In the genomic region with DNA sequence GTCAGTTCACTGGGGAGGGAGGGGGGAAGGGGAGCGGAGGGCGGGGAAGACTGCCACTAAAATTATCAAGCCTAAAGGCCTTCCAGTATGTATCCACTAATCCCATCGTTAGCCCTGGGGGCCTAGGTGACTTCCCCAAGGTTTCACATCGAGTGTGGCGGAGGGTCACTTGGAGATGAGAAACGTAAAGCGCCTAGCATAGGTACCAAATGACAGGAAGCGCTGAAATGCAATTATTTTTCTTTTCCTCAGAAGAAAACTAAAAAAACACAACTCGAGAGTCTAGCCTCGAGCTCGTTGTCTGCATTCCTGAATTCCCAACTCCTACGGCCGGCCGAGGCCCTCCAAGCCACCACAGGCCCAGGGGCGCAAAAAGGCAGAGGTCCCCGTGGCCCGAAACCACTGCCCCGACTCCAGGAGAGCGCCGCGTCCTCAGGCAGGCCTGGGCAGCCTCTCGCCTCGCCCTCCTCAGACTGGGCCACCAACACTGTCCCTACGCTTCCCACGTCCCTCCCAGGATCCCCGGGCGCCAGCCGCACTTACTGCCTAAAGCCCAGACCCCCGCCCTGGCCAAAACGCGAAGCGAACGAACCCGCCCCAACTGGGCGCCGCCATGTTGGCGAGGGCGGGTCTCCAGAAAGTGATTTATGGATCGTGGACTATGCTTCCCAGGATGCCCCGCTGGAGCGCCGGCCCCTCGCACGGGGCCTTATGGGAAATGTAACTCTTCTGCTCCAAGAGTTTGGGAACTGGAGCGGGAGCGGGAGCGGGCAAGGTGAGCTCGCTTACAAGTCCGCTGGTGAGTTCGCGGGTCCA, we compare ENCODE assay signal across 1 cellular context.
TF ChIP-seq lines count a peak whose summit lies in the region.

A gene with protein sequence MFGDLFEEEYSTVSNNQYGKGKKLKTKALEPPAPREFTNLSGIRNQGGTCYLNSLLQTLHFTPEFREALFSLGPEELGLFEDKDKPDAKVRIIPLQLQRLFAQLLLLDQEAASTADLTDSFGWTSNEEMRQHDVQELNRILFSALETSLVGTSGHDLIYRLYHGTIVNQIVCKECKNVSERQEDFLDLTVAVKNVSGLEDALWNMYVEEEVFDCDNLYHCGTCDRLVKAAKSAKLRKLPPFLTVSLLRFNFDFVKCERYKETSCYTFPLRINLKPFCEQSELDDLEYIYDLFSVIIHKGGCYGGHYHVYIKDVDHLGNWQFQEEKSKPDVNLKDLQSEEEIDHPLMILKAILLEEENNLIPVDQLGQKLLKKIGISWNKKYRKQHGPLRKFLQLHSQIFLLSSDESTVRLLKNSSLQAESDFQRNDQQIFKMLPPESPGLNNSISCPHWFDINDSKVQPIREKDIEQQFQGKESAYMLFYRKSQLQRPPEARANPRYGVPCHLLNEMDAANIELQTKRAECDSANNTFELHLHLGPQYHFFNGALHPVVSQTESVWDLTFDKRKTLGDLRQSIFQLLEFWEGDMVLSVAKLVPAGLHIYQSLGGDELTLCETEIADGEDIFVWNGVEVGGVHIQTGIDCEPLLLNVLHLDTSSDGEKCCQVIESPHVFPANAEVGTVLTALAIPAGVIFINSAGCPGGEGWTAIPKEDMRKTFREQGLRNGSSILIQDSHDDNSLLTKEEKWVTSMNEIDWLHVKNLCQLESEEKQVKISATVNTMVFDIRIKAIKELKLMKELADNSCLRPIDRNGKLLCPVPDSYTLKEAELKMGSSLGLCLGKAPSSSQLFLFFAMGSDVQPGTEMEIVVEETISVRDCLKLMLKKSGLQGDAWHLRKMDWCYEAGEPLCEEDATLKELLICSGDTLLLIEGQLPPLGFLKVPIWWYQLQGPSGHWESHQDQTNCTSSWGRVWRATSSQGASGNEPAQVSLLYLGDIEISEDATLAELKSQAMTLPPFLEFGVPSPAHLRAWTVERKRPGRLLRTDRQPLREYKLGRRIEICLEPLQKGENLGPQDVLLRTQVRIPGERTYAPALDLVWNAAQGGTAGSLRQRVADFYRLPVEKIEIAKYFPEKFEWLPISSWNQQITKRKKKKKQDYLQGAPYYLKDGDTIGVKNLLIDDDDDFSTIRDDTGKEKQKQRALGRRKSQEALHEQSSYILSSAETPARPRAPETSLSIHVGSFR (minus strand): TSS at position 642 of the 816 bp plus-strand sequence. CDS start 1,228 bp downstream, outside the sequence.

TF ChIP-seq in HepG2, 621 proteins besides CTCF, POLR2A, EP300 and RAD21 (continued from another document and continues in another):
- TF ChIP-seq ZNF503 (CRISPR knock-in tag; IDR thresholded peaks at IDR 0.05) (peak; percentile 61; the same call in 1 of the 2 replicates), ZNF274 (CRISPR knock-in tag; IDR thresholded peaks at IDR 0.05) (peak; percentile 98), SKIL (CRISPR knock-in tag; IDR thresholded peaks at IDR 0.05; ENCODE audit: borderline replicate concordance) (no peak), ZNF577 (CRISPR knock-in tag; IDR thresholded peaks at IDR 0.05; ENCODE audit: borderline replicate concordance, low read depth) (peak; percentile 43; the same call in 1 of the 2 replicates), ZMYM3 (CRISPR knock-in tag; IDR thresholded peaks at IDR 0.05) (0 out of 2 replicates have a peak, but pooled peaks have one; percentile 17), ZC3H4 (CRISPR knock-in tag; IDR thresholded peaks at IDR 0.05; ENCODE audit: borderline replicate concordance) (0 out of 2 replicates have a peak, but pooled peaks have one; percentile 73), RFX3 (CRISPR knock-in tag; IDR thresholded peaks at IDR 0.05) (no peak), ZNF605 (CRISPR knock-in tag; IDR thresholded peaks at IDR 0.05) (peak; percentile 93), ATF7-NPFF (CRISPR knock-in tag; IDR thresholded peaks at IDR 0.05; ENCODE audit: low read depth) (no peak; the same call in 1 of the 2 replicates), IRF2 (CRISPR knock-in tag; IDR thresholded peaks at IDR 0.05) (no peak; the same call in none of the 2 replicates), ZNF430 (CRISPR knock-in tag; IDR thresholded peaks at IDR 0.05) (peak; percentile 80; the same call in 1 of the 2 replicates), ZNF234 (CRISPR knock-in tag; conservative IDR thresholded peaks at IDR 0.05) (peak; percentile 86; the same call in 1 of the 2 replicates), ZNF550 (CRISPR knock-in tag; IDR thresholded peaks at IDR 0.05; ENCODE audit: borderline replicate concordance) (0 out of 2 replicates have a peak, but pooled peaks have one; percentile 84), NKX3-1 (CRISPR knock-in tag; IDR thresholded peaks at IDR 0.05) (peak; percentile 76), THAP11 (CRISPR knock-in tag; IDR thresholded peaks at IDR 0.05) (peak; percentile 97), ZFP62 (CRISPR knock-in tag; IDR thresholded peaks at IDR 0.05) (no peak), PHF20 (CRISPR knock-in tag; IDR thresholded peaks at IDR 0.05) (peak; percentile 89), ZSCAN9 (CRISPR knock-in tag; IDR thresholded peaks at IDR 0.05; ENCODE audit: borderline replicate concordance) (peak; percentile 84), HNF4A (CRISPR knock-in tag; IDR thresholded peaks at IDR 0.05) (peak; percentile 53), RFX1 (IDR thresholded peaks at IDR 0.05) (no peak), ZNF546 (CRISPR knock-in tag; conservative IDR thresholded peaks at IDR 0.05) (no peak), GABPA (IDR thresholded peaks at IDR 0.05; ENCODE audit: low read depth, low read length) (no peak; the same call in 1 of the 2 replicates), GABPA (CRISPR knock-in tag; IDR thresholded peaks at IDR 0.05; ENCODE audit: low read depth) (peak; percentile 71), ZC3H13 (CRISPR knock-in tag; IDR thresholded peaks at IDR 0.05) (peak; percentile 64; the same call in 1 of the 2 replicates), BRCA1 (CRISPR knock-in tag; IDR thresholded peaks at IDR 0.05) (peak; percentile 98)
- TF ChIP-seq, protein P1, sequence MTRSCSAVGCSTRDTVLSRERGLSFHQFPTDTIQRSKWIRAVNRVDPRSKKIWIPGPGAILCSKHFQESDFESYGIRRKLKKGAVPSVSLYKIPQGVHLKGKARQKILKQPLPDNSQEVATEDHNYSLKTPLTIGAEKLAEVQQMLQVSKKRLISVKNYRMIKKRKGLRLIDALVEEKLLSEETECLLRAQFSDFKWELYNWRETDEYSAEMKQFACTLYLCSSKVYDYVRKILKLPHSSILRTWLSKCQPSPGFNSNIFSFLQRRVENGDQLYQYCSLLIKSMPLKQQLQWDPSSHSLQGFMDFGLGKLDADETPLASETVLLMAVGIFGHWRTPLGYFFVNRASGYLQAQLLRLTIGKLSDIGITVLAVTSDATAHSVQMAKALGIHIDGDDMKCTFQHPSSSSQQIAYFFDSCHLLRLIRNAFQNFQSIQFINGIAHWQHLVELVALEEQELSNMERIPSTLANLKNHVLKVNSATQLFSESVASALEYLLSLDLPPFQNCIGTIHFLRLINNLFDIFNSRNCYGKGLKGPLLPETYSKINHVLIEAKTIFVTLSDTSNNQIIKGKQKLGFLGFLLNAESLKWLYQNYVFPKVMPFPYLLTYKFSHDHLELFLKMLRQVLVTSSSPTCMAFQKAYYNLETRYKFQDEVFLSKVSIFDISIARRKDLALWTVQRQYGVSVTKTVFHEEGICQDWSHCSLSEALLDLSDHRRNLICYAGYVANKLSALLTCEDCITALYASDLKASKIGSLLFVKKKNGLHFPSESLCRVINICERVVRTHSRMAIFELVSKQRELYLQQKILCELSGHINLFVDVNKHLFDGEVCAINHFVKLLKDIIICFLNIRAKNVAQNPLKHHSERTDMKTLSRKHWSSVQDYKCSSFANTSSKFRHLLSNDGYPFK (CRISPR knock-in tag; IDR thresholded peaks at IDR 0.05; ENCODE audit: borderline replicate concordance), result peak; percentile 92; the same call in 1 of the 2 replicates
- TF ChIP-seq, protein P2, sequence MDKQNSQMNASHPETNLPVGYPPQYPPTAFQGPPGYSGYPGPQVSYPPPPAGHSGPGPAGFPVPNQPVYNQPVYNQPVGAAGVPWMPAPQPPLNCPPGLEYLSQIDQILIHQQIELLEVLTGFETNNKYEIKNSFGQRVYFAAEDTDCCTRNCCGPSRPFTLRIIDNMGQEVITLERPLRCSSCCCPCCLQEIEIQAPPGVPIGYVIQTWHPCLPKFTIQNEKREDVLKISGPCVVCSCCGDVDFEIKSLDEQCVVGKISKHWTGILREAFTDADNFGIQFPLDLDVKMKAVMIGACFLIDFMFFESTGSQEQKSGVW (CRISPR knock-in tag; IDR thresholded peaks at IDR 0.05; ENCODE audit: borderline replicate concordance), result no peak
- TF ChIP-seq, protein P3, sequence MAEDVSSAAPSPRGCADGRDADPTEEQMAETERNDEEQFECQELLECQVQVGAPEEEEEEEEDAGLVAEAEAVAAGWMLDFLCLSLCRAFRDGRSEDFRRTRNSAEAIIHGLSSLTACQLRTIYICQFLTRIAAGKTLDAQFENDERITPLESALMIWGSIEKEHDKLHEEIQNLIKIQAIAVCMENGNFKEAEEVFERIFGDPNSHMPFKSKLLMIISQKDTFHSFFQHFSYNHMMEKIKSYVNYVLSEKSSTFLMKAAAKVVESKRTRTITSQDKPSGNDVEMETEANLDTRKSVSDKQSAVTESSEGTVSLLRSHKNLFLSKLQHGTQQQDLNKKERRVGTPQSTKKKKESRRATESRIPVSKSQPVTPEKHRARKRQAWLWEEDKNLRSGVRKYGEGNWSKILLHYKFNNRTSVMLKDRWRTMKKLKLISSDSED (CRISPR knock-in tag; IDR thresholded peaks at IDR 0.05), result no peak
- TF ChIP-seq, protein P4, sequence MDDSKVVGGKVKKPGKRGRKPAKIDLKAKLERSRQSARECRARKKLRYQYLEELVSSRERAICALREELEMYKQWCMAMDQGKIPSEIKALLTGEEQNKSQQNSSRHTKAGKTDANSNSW (CRISPR knock-in tag; IDR thresholded peaks at IDR 0.05; ENCODE audit: borderline replicate concordance), result peak; percentile 76; the same call in 1 of the 2 replicates
- TF ChIP-seq, protein P5, sequence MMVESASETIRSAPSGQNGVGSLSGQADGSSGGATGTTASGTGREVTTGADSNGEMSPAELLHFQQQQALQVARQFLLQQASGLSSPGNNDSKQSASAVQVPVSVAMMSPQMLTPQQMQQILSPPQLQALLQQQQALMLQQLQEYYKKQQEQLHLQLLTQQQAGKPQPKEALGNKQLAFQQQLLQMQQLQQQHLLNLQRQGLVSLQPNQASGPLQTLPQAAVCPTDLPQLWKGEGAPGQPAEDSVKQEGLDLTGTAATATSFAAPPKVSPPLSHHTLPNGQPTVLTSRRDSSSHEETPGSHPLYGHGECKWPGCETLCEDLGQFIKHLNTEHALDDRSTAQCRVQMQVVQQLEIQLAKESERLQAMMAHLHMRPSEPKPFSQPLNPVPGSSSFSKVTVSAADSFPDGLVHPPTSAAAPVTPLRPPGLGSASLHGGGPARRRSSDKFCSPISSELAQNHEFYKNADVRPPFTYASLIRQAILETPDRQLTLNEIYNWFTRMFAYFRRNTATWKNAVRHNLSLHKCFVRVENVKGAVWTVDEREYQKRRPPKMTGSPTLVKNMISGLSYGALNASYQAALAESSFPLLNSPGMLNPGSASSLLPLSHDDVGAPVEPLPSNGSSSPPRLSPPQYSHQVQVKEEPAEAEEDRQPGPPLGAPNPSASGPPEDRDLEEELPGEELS (CRISPR knock-in tag; IDR thresholded peaks at IDR 0.05), result no peak; the same call in 1 of the 2 replicates
- TF ChIP-seq, protein P6, sequence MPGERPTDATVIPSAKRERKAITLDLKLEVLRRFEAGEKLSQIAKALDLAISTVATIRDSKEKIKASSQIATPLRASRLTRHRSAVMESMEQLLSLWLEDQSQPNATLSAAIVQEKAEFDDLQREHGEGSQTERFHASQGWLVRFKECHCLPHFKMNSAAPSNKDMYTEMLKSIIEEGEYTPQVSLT (CRISPR knock-in tag; IDR thresholded peaks at IDR 0.05; ENCODE audit: borderline replicate concordance, low read depth), result no peak
- TF ChIP-seq, protein P7, sequence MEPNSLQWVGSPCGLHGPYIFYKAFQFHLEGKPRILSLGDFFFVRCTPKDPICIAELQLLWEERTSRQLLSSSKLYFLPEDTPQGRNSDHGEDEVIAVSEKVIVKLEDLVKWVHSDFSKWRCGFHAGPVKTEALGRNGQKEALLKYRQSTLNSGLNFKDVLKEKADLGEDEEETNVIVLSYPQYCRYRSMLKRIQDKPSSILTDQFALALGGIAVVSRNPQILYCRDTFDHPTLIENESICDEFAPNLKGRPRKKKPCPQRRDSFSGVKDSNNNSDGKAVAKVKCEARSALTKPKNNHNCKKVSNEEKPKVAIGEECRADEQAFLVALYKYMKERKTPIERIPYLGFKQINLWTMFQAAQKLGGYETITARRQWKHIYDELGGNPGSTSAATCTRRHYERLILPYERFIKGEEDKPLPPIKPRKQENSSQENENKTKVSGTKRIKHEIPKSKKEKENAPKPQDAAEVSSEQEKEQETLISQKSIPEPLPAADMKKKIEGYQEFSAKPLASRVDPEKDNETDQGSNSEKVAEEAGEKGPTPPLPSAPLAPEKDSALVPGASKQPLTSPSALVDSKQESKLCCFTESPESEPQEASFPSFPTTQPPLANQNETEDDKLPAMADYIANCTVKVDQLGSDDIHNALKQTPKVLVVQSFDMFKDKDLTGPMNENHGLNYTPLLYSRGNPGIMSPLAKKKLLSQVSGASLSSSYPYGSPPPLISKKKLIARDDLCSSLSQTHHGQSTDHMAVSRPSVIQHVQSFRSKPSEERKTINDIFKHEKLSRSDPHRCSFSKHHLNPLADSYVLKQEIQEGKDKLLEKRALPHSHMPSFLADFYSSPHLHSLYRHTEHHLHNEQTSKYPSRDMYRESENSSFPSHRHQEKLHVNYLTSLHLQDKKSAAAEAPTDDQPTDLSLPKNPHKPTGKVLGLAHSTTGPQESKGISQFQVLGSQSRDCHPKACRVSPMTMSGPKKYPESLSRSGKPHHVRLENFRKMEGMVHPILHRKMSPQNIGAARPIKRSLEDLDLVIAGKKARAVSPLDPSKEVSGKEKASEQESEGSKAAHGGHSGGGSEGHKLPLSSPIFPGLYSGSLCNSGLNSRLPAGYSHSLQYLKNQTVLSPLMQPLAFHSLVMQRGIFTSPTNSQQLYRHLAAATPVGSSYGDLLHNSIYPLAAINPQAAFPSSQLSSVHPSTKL (CRISPR knock-in tag; IDR thresholded peaks at IDR 0.05), result peak; percentile 79
